1 cellular context compared by ENCODE assay signal in the genomic region with DNA sequence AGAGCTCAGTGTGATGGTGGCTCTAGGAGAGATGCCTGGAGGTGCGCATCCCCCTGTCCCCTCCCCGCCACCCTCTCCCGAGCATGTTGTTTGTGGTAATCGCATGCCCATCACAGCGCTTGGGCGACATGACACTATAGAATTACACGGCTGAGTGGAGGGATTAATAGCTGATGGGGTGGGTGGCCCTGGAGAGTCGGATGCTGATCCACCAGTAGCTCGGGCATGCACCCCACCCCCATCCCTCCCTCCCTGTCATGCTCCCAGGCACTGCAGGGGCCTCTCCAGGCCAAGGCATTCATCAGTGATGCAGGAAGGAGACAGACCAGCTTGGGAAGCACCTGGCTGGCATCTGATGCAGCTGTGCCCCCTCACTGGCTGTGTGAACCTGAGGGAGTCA.
TF ChIP-seq lines count a peak whose summit lies in the region.

No MANE protein-coding gene starts in this region.

TF ChIP-seq in SK-N-SH treated with all-trans-retinoic acid at 6 μM for 48 hours, 23 proteins besides CTCF, POLR2A, EP300 and RAD21 (continued from another document):
- TF ChIP-seq CSRNP3 (CRISPR knock-in tag; IDR thresholded peaks at IDR 0.05), result no peak
- no peak for TF ChIP-seq ISL1 (CRISPR knock-in tag; IDR thresholded peaks at IDR 0.05)
- TF ChIP-seq RARB (CRISPR knock-in tag; IDR thresholded peaks at IDR 0.05), result no peak
